ENCODE assay signal across 8 cellular contexts in genomic region chr4:2817701-2818350, GRCh38. TPM values are rescaled to one million over a fixed set of nuclear protein-coding genes. Genes with fewer than 3 reads are reported as not detected.
DNase-seq lines count a peak whose midpoint lies in the region; ATAC-seq and TF ChIP-seq lines count a peak whose summit lies in the region.

No MANE protein-coding gene starts in this region.

- no peaks in the 10 kb centered on the region for H4K20me1 ChIP-seq in PC-9 (ENCODE audit: insufficient read depth)

- peaks cover 57 to 58% of the 10 kb centered on the region in 2 donors for H3K4me1 Mint-ChIP-seq in effector memory CD8-positive, alpha-beta T cell (ENCODE audit: low read depth in 2 of 2)
- H3K4me1 Mint-ChIP-seq in naive B cell = peaks cover 49 to 66% (median 62%) of the 10 kb centered on the region in 3 donors

- H3F3A ChIP-seq in PC-9 (ENCODE audit: insufficient read depth, low read depth) = no peaks in the 10 kb centered on the region

- ATAC-seq in effector memory CD8-positive, alpha-beta T cell (replicated peaks) = peak; percentile 20
- peak; percentile 23 to 37 for ATAC-seq in naive B cell (ENCODE audit: low read depth in 2 of 2)
- ATAC-seq in HG02623 (IDR thresholded peaks at IDR 0.05; ENCODE audit: unreplicated experiment) = no peak

- H3K27me3 Mint-ChIP-seq in effector memory CD8-positive, alpha-beta T cell = no peaks in the 10 kb centered on the region
- no peaks in the 10 kb centered on the region for H3K27me3 Mint-ChIP-seq in naive B cell

- H3K27ac Mint-ChIP-seq in effector memory CD8-positive, alpha-beta T cell = peak overlapping the region; percentile 96
- peak overlapping the region in 1 of 6 donors; percentile 86 for H3K27ac Mint-ChIP-seq in naive B cell

- H3K4me1 ChIP-seq in PC-9 (replicated peaks; ENCODE audit: insufficient read depth) = no peaks in the 10 kb centered on the region

- no peaks in the 10 kb centered on the region for H3K9me3 Mint-ChIP-seq in effector memory CD8-positive, alpha-beta T cell
- H3K9me3 Mint-ChIP-seq in naive B cell = no peaks in the 10 kb centered on the region

- no peaks in the 10 kb centered on the region for H3K9me3 ChIP-seq in PC-9 (ENCODE audit: insufficient read depth, low read depth)

- H3K4me3 Mint-ChIP-seq in effector memory CD8-positive, alpha-beta T cell = peak overlapping the region; percentile 97 to 99
- H3K4me3 Mint-ChIP-seq in naive B cell = peak overlapping the region; percentile 81 to 99 (median 92)

- intact Hi-C loops in PC-9 (cut with micrococcal nuclease; ENCODE audit: unreplicated experiment) = no loop called here

- peak; percentile 51 for DNase-seq in activated T-cell treated with anti-CD3 and anti-CD28 coated beads, Interleukin-2, amount 50 U/mL, for 1 hour
- DNase-seq in activated T-cell treated with anti-CD3 and anti-CD28 coated beads for 4 hours (no peak), PC-9 (peak in 1 of 2 experiments; percentile 55), naive B cell (no peak), mesenteric fat pad (ENCODE audit: low spot score) (no peak), HUDEP-2 (lab: John Stamatoyannopoulos, UW; ENCODE audit: unreplicated experiment in 76 of 76) (no peak)
- DNase-seq in effector memory CD8-positive, alpha-beta T cell = no peak

- no peaks in the 10 kb centered on the region for H3K79me2 ChIP-seq in PC-9 (ENCODE audit: low read depth)

- H3K9me2 ChIP-seq in PC-9 (ENCODE audit: insufficient read depth) = no peaks in the 10 kb centered on the region

- POLR2A ChIA-PET in PC-9 (lab: Charles Lee; ENCODE audit: unreplicated experiment) = interaction anchor here (0.5 kb wide), 1 partner anchor 31 kb away, joined by 3 read pairs; no protein-coding TSS in a partner anchor

- H2AFZ ChIP-seq in PC-9 = no peak overlapping the region

- peaks cover 41% of the 10 kb centered on the region for H3K36me3 Mint-ChIP-seq in effector memory CD8-positive, alpha-beta T cell (ENCODE audit: insufficient read depth)
- H3K36me3 Mint-ChIP-seq in naive B cell = peaks cover 8 to 12% of the 10 kb centered on the region in 2 donors

- no TSS peak for BruUV-seq in PC-9 (replicated peaks; lab: Mats Ljungman, UMichigan)

- peak overlapping the region; percentile 55; the same call in 1 of the 2 replicates for H3K4me3 ChIP-seq in PC-9

- TF ChIP-seq CTCF in PC-9 (conservative IDR thresholded peaks at IDR 0.05) = no peak

- no peaks in the 10 kb centered on the region for H3K27me3 ChIP-seq in PC-9 (ENCODE audit: insufficient read depth, low read depth)

- no peak overlapping the region for H3K27ac ChIP-seq in PC-9

- CTCF ChIA-PET in PC-9 (lab: Charles Lee) = interaction anchor here (1.2 kb wide), 1 partner anchor 146 kb away, joined by 4 read pairs; the partner anchor contains the start of gene GRK4

- H3K36me3 ChIP-seq in PC-9 (ENCODE audit: low read depth) = no peaks in the 10 kb centered on the region

- peak overlapping the region; percentile 71 for H3K4me2 ChIP-seq in PC-9

RNA-seq across cellular contexts. Expression of gene SH3BP2, which starts 24.9 kb away (rescaled TPM):
- total RNA-seq in PC-9 (2021) = 40.4 and 54.0 TPM in 2 replicates
- polyA plus RNA-seq in naive B cell (ENCODE audit: low read depth in 6 of 6) = 10 to 100 TPM; 14.3 to 91.1 (median 28.7) TPM
- 63.9 TPM for total RNA-seq in mesenteric fat pad

RNA-seq across cellular contexts. Expression of gene ADD1, which starts 25.8 kb away (rescaled TPM):
- total RNA-seq in PC-9 (2021) = 178 and 181 TPM in 2 replicates
- polyA plus RNA-seq in naive B cell (ENCODE audit: low read depth in 6 of 6) = 100 to 1,000 TPM; 325 to 440 (median 349) TPM
- total RNA-seq in mesenteric fat pad = 272 TPM
